In genomic region chr9:94952553-94953373, GRCh38 we compare ENCODE assay signal across 8 cellular contexts.
DNase-seq lines count a peak whose midpoint lies in the region; ATAC-seq, FAIRE-seq and TF ChIP-seq lines count a peak whose summit lies in the region.

No MANE protein-coding gene starts in this region.

- H3K27ac ChIP-seq in astrocyte (ENCODE audit: low read depth, low read length) (no peak overlapping the region), muscle layer of duodenum (ENCODE audit: low read length) (peak overlapping the region; percentile 64), Peyer's patch (peak overlapping the region in 2 of 4 donors; percentile 21 to 22)

- no peaks in the 10 kb centered on the region for H3K79me2 ChIP-seq in astrocyte (ENCODE audit: insufficient read depth, low read length)

- no peaks in the 10 kb centered on the region for H3K9me3 Mint-ChIP-seq in astrocyte (ENCODE audit: unreplicated experiment)

- no peaks in the 10 kb centered on the region for H3K27me3 Mint-ChIP-seq in astrocyte (ENCODE audit: low read depth, unreplicated experiment)

- H3K27me3 ChIP-seq in astrocyte (ENCODE audit: insufficient read depth, low read length) (no peaks in the 10 kb centered on the region), muscle layer of duodenum (ENCODE audit: low read depth, low read length) (no peaks in the 10 kb centered on the region), Peyer's patch (no peaks in the 10 kb centered on the region)

- H3K36me3 ChIP-seq in astrocyte (ENCODE audit: insufficient read depth, low read length) = peaks cover 3% of the 10 kb centered on the region
- peaks cover 0 to 9% of the 10 kb centered on the region in 2 donors for H3K36me3 ChIP-seq in muscle layer of duodenum (ENCODE audit: control insufficient read depth in 1 of 2, insufficient read depth in 2 of 2, low read length in 2 of 2)
- H3K36me3 ChIP-seq in Peyer's patch = no peaks in the 10 kb centered on the region

- ATAC-seq in GM18909 (IDR thresholded peaks at IDR 0.05; ENCODE audit: poor library complexity, unreplicated experiment) (peak; percentile 95), HG03025 (IDR thresholded peaks at IDR 0.05; ENCODE audit: low FRiP score, unreplicated experiment) (peak; percentile 64)

- H4K20me1 ChIP-seq in astrocyte (ENCODE audit: insufficient read depth, low read length) = no peaks in the 10 kb centered on the region

- peak overlapping the region; percentile 42 for H3K27ac Mint-ChIP-seq in astrocyte (ENCODE audit: unreplicated experiment)

- H3K4me3 ChIP-seq in astrocyte (ENCODE audit: insufficient read depth, low read depth, low read length) = no peak overlapping the region
- no peak overlapping the region for H3K4me3 ChIP-seq in muscle layer of duodenum (ENCODE audit: low read depth in 1 of 2, low read length in 2 of 2)
- H3K4me3 ChIP-seq in Peyer's patch = no peak overlapping the region

- no peak for DNase-seq in astrocyte (ENCODE audit: low read depth)
- no peak for DNase-seq in NCI-H1417 treated with DMSO at 0.1 percent for 48 hours (lab: John Stamatoyannopoulos, UW)
- no peak for DNase-seq in SKM-1 treated with dmso at 0.1 percent for 144 hours (lab: John Stamatoyannopoulos, UW; ENCODE audit: unreplicated experiment)
- no peak for DNase-seq in Peyer's patch
- DNase-seq in NCI-H2171 (lab: John Stamatoyannopoulos, UW) = no peak

- H3K36me3 Mint-ChIP-seq in astrocyte (ENCODE audit: low read depth, unreplicated experiment) = peaks cover 10% of the 10 kb centered on the region

- H3K9me3 ChIP-seq in astrocyte (ENCODE audit: insufficient read depth, low read depth, low read length) = no peaks in the 10 kb centered on the region
- no peaks in the 10 kb centered on the region for H3K9me3 ChIP-seq in muscle layer of duodenum (ENCODE audit: control insufficient read depth in 1 of 2, low read length in 2 of 2)
- no peaks in the 10 kb centered on the region for H3K9me3 ChIP-seq in Peyer's patch

- H2AFZ ChIP-seq in astrocyte (ENCODE audit: low read depth, low read length) = no peak overlapping the region

- H3K4me3 Mint-ChIP-seq in astrocyte (ENCODE audit: unreplicated experiment) = peak overlapping the region; percentile 51

- FAIRE-seq in astrocyte (lab: Jason Lieb, UNC) = no peak

- H3K4me2 ChIP-seq in astrocyte (ENCODE audit: low read length) = peak overlapping the region; percentile 34

- TF ChIP-seq POLR2A in Peyer's patch (IDR thresholded peaks at IDR 0.05) = no peak

- H3K4me1 ChIP-seq in astrocyte (ENCODE audit: insufficient read depth, low read length) = peaks cover 23% of the 10 kb centered on the region
- H3K4me1 ChIP-seq in muscle layer of duodenum (ENCODE audit: control insufficient read depth in 1 of 2, insufficient read depth in 2 of 2, low read length in 2 of 2) = peaks cover 8 to 16% of the 10 kb centered on the region in 2 donors
- H3K4me1 ChIP-seq in Peyer's patch = peaks cover 0 to 20% (median 3%) of the 10 kb centered on the region in 4 donors

- no peak overlapping the region for H3K9ac ChIP-seq in astrocyte (ENCODE audit: low read length)

- peaks cover 48% of the 10 kb centered on the region for H3K4me1 Mint-ChIP-seq in astrocyte (ENCODE audit: low read depth, unreplicated experiment)

- TF ChIP-seq CTCF in astrocyte (IDR thresholded peaks at IDR 0.05; ENCODE audit: insufficient read depth, low read depth, low read length) (no peak), Peyer's patch (IDR thresholded peaks at IDR 0.05) (no peak)
